In the genomic region with DNA sequence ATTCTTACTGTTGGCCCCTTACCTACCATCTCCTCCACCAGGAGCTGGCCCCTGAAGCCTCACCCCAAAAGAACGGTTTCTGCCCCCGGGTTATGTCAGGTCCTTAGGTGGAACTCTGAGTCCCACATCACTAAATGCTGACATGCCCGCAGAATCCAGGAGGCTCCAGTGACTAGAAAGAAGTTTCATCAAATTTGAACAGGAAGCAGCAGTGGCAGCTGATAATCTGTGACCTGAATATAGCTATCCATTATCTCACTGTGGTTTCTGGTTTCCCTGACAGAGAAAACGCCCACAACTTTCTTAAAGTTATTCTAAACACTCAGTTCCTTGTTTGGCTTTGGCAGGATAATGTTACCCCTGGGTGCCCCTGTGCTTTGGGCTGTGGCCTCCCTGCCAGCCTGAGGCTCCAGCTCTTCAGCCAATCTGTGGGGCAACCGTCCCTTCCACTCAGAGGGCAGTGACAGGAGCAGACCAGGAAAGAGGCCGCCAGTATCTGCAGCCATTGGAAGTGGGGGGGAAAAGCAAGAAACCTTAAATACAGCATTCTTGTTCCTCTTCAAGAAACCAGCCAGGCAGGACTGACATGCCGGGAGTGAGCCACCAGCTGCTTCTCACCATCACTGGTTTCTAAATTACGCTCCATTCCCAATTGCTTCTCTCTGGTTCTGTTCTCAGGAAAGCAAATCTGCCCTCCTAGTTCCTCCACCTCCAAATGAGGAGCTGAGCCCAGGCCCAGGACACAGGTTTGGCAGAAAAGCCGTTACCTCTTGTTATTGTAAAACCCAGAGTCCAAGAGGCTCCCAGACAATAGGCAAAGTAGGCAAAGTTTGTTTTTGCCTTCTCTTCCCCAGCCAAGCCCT, we compare ENCODE assay signal across 1 cellular context.
TF ChIP-seq lines count a peak whose summit lies in the region.

No MANE protein-coding gene starts in this region.

TF ChIP-seq in K562, 482 proteins besides CTCF, POLR2A, EP300 and RAD21 (continued from another document and continues in another):
- TF ChIP-seq, protein P1, sequence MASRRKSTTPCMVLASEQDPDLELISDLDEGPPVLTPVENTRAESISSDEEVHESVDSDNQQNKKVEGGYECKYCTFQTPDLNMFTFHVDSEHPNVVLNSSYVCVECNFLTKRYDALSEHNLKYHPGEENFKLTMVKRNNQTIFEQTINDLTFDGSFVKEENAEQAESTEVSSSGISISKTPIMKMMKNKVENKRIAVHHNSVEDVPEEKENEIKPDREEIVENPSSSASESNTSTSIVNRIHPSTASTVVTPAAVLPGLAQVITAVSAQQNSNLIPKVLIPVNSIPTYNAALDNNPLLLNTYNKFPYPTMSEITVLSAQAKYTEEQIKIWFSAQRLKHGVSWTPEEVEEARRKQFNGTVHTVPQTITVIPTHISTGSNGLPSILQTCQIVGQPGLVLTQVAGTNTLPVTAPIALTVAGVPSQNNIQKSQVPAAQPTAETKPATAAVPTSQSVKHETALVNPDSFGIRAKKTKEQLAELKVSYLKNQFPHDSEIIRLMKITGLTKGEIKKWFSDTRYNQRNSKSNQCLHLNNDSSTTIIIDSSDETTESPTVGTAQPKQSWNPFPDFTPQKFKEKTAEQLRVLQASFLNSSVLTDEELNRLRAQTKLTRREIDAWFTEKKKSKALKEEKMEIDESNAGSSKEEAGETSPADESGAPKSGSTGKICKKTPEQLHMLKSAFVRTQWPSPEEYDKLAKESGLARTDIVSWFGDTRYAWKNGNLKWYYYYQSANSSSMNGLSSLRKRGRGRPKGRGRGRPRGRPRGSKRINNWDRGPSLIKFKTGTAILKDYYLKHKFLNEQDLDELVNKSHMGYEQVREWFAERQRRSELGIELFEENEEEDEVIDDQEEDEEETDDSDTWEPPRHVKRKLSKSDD (conservative IDR thresholded peaks at IDR 0.05; ENCODE audit: low read length), result no peak
- TF ChIP-seq PHF21A (IDR thresholded peaks at IDR 0.05; ENCODE audit: borderline replicate concordance, low read depth), result no peak
- TF ChIP-seq FIP1L1 (IDR thresholded peaks at IDR 0.05; ENCODE audit: low read depth, low read length, poor library complexity, severe bottlenecking), result no peak
- no peak for TF ChIP-seq ZNF311 (CRISPR knock-in tag; IDR thresholded peaks at IDR 0.05)
- TF ChIP-seq MAFK (IDR thresholded peaks at IDR 0.05; ENCODE audit: low read length), result peak; percentile 61; the same call in 1 of the 2 replicates
- peak; percentile 41 for TF ChIP-seq POLR2B (IDR thresholded peaks at IDR 0.05; ENCODE audit: low read depth, partially characterized antibody)
- TF ChIP-seq, protein P2, sequence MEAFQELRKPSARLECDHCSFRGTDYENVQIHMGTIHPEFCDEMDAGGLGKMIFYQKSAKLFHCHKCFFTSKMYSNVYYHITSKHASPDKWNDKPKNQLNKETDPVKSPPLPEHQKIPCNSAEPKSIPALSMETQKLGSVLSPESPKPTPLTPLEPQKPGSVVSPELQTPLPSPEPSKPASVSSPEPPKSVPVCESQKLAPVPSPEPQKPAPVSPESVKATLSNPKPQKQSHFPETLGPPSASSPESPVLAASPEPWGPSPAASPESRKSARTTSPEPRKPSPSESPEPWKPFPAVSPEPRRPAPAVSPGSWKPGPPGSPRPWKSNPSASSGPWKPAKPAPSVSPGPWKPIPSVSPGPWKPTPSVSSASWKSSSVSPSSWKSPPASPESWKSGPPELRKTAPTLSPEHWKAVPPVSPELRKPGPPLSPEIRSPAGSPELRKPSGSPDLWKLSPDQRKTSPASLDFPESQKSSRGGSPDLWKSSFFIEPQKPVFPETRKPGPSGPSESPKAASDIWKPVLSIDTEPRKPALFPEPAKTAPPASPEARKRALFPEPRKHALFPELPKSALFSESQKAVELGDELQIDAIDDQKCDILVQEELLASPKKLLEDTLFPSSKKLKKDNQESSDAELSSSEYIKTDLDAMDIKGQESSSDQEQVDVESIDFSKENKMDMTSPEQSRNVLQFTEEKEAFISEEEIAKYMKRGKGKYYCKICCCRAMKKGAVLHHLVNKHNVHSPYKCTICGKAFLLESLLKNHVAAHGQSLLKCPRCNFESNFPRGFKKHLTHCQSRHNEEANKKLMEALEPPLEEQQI (IDR thresholded peaks at IDR 0.05), result no peak; the same call in 1 of the 2 replicates
- TF ChIP-seq PHB (CRISPR knock-in tag; IDR thresholded peaks at IDR 0.05), result no peak
- TF ChIP-seq ZNF780A (CRISPR knock-in tag; IDR thresholded peaks at IDR 0.05), result no peak
- no peak; the same call in 1 of the 2 replicates for TF ChIP-seq ZNF175 (CRISPR knock-in tag; IDR thresholded peaks at IDR 0.05; ENCODE audit: low read depth)
- TF ChIP-seq CC2D1A (IDR thresholded peaks at IDR 0.05), result peak; percentile 67; the same call in 1 of the 2 replicates
- TF ChIP-seq HSF4 (CRISPR knock-in tag; IDR thresholded peaks at IDR 0.05; ENCODE audit: borderline replicate concordance), result 0 out of 2 replicates have a peak, but pooled peaks have one; percentile 43
- TF ChIP-seq, protein P3, sequence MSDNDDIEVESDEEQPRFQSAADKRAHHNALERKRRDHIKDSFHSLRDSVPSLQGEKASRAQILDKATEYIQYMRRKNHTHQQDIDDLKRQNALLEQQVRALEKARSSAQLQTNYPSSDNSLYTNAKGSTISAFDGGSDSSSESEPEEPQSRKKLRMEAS (CRISPR knock-in tag; IDR thresholded peaks at IDR 0.05), result no peak
- no peak for TF ChIP-seq WHSC1 (IDR thresholded peaks at IDR 0.05; ENCODE audit: low read length)
- no peak for TF ChIP-seq PRPF4 (IDR thresholded peaks at IDR 0.05; ENCODE audit: insufficient read depth, low read depth, low read length, poor library complexity, severe bottlenecking)
- no peak for TF ChIP-seq ZNF644 (tag; IDR thresholded peaks at IDR 0.05; ENCODE audit: low read depth)
- peak; percentile 99 for TF ChIP-seq ETV1 (tag; conservative IDR thresholded peaks at IDR 0.05; ENCODE audit: low read depth)
- TF ChIP-seq ZNF174 (CRISPR knock-in tag; IDR thresholded peaks at IDR 0.05), result no peak
- peak; percentile 64 for TF ChIP-seq MTA2 (IDR thresholded peaks at IDR 0.05; ENCODE audit: low read depth)
- TF ChIP-seq, protein P4, sequence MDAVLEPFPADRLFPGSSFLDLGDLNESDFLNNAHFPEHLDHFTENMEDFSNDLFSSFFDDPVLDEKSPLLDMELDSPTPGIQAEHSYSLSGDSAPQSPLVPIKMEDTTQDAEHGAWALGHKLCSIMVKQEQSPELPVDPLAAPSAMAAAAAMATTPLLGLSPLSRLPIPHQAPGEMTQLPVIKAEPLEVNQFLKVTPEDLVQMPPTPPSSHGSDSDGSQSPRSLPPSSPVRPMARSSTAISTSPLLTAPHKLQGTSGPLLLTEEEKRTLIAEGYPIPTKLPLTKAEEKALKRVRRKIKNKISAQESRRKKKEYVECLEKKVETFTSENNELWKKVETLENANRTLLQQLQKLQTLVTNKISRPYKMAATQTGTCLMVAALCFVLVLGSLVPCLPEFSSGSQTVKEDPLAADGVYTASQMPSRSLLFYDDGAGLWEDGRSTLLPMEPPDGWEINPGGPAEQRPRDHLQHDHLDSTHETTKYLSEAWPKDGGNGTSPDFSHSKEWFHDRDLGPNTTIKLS (IDR thresholded peaks at IDR 0.05; ENCODE audit: borderline replicate concordance, low read depth), result no peak
- TF ChIP-seq, protein P5, sequence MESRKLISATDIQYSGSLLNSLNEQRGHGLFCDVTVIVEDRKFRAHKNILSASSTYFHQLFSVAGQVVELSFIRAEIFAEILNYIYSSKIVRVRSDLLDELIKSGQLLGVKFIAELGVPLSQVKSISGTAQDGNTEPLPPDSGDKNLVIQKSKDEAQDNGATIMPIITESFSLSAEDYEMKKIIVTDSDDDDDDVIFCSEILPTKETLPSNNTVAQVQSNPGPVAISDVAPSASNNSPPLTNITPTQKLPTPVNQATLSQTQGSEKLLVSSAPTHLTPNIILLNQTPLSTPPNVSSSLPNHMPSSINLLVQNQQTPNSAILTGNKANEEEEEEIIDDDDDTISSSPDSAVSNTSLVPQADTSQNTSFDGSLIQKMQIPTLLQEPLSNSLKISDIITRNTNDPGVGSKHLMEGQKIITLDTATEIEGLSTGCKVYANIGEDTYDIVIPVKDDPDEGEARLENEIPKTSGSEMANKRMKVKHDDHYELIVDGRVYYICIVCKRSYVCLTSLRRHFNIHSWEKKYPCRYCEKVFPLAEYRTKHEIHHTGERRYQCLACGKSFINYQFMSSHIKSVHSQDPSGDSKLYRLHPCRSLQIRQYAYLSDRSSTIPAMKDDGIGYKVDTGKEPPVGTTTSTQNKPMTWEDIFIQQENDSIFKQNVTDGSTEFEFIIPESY (CRISPR knock-in tag; IDR thresholded peaks at IDR 0.05), result peak; percentile 40; the same call in 1 of the 2 replicates
- TF ChIP-seq MTA1 (IDR thresholded peaks at IDR 0.05; ENCODE audit: borderline replicate concordance), result peak; percentile 58
- no peak for TF ChIP-seq OTX1 (CRISPR knock-in tag; IDR thresholded peaks at IDR 0.05)
- TF ChIP-seq ZNF717 (CRISPR knock-in tag; IDR thresholded peaks at IDR 0.05), result no peak
- no peak for TF ChIP-seq BMI1 (IDR thresholded peaks at IDR 0.05; ENCODE audit: low read length)
- TF ChIP-seq ZNF79 (CRISPR knock-in tag; IDR thresholded peaks at IDR 0.05; ENCODE audit: low read depth), result no peak
- no peak; the same call in 1 of the 2 replicates for TF ChIP-seq KAT7 (CRISPR knock-in tag; IDR thresholded peaks at IDR 0.05; ENCODE audit: borderline replicate concordance)
- TF ChIP-seq, protein P6, sequence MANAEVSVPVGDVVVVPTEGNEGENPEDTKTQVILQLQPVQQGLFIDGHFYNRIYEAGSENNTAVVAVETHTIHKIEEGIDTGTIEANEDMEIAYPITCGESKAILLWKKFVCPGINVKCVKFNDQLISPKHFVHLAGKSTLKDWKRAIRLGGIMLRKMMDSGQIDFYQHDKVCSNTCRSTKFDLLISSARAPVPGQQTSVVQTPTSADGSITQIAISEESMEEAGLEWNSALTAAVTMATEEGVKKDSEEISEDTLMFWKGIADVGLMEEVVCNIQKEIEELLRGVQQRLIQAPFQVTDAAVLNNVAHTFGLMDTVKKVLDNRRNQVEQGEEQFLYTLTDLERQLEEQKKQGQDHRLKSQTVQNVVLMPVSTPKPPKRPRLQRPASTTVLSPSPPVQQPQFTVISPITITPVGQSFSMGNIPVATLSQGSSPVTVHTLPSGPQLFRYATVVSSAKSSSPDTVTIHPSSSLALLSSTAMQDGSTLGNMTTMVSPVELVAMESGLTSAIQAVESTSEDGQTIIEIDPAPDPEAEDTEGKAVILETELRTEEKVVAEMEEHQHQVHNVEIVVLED (CRISPR knock-in tag; IDR thresholded peaks at IDR 0.05), result no peak
- TF ChIP-seq KHSRP (IDR thresholded peaks at IDR 0.05), result no peak
- TF ChIP-seq MAFF (IDR thresholded peaks at IDR 0.05; ENCODE audit: low read length), result peak; percentile 40
- peak; percentile 19 to 72; a peak in 1 of 4 replicates for TF ChIP-seq TEAD1 (CRISPR knock-in tag; IDR thresholded peaks at IDR 0.05)
- TF ChIP-seq NFXL1 (CRISPR knock-in tag; IDR thresholded peaks at IDR 0.05), result no peak
- 0 out of 2 replicates have a peak, but pooled peaks have one; percentile 12 for TF ChIP-seq HCFC1 (IDR thresholded peaks at IDR 0.05; ENCODE audit: low read depth, low read length)
- peak in 1 of 2 experiments; percentile 38; a peak in 1 of 4 replicates for TF ChIP-seq SIN3A (IDR thresholded peaks at IDR 0.05; ENCODE audit: borderline replicate concordance in 2 of 2, control insufficient read depth in 1 of 2, low read depth in 2 of 2, low read length in 2 of 2)
- TF ChIP-seq, protein P7, sequence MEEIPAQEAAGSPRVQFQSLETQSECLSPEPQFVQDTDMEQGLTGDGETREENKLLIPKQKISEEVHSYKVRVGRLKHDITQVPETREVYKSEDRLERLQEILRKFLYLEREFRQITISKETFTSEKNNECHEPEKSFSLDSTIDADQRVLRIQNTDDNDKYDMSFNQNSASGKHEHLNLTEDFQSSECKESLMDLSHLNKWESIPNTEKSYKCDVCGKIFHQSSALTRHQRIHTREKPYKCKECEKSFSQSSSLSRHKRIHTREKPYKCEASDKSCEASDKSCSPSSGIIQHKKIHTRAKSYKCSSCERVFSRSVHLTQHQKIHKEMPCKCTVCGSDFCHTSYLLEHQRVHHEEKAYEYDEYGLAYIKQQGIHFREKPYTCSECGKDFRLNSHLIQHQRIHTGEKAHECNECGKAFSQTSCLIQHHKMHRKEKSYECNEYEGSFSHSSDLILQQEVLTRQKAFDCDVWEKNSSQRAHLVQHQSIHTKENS (CRISPR knock-in tag; IDR thresholded peaks at IDR 0.05), result no peak
- TF ChIP-seq NR2C1 (IDR thresholded peaks at IDR 0.05), result no peak; the same call in 1 of the 2 replicates
- TF ChIP-seq NR2C1 (tag; IDR thresholded peaks at IDR 0.05), result 0 out of 2 replicates have a peak, but pooled peaks have one; percentile 34
- TF ChIP-seq NFRKB (IDR thresholded peaks at IDR 0.05; ENCODE audit: low read depth), result peak; percentile 77
- TF ChIP-seq XRCC5 (IDR thresholded peaks at IDR 0.05; ENCODE audit: low read depth, low read length), result no peak; the same call in none of the 2 replicates
- TF ChIP-seq ZNF282 (CRISPR knock-in tag; IDR thresholded peaks at IDR 0.05), result no peak
- TF ChIP-seq FOXA3 (CRISPR knock-in tag; conservative IDR thresholded peaks at IDR 0.05 in 1 of 2, IDR thresholded peaks at IDR 0.05 in 1 of 2), result peak in 1 of 2 experiments; percentile 70; a peak in 1 of 4 replicates
